Comparison of ENCODE assay signal across 25 cellular contexts in genomic region chr10:72862957-72863356, GRCh38. TPM values are rescaled to one million over a fixed set of nuclear protein-coding genes. Genes with fewer than 3 reads are reported as not detected.
A peak's percentile ranks its signal among the peaks of the same experiment; 100 is the strongest.
DNase-seq lines count a peak whose midpoint lies in the region; ATAC-seq, FAIRE-seq and TF ChIP-seq lines count a peak whose summit lies in the region.
"Had no signal": no experiment of that assay in that cellular context is flagged by ENCODE, and none has a peak within 500 bp of the region (broad histone marks: within the 10 kb centered on the region; RNA-seq: fewer than 3 reads in every experiment).

No MANE protein-coding gene starts in this region.

- H3K36me3 ChIP-seq in Caco-2 (ENCODE audit: control insufficient read depth, insufficient read depth, low read length) (no peaks in the 10 kb centered on the region), SJCRH30 (peaks cover 12% of the 10 kb centered on the region)
- H3K36me3 ChIP-seq: BE2C had no signal

- H3K27me3 ChIP-seq in Caco-2 (replicated peaks; ENCODE audit: control insufficient read depth, insufficient read depth, low read length) (no peaks in the 10 kb centered on the region), SJCRH30 (no peaks in the 10 kb centered on the region)
- H3K27me3 ChIP-seq: BE2C, BLaER1 had no signal

- H3K9me3 ChIP-seq in Caco-2: no peaks in the 10 kb centered on the region; the same call in 1 of the 2 replicates
- no peaks in the 10 kb centered on the region for H3K9me3 ChIP-seq in SJCRH30 (replicated peaks)
- H3K9me3 ChIP-seq: BE2C, BLaER1 had no signal

- peak overlapping the region; percentile 2 for H3K27ac Mint-ChIP-seq in Caco-2 (ENCODE audit: unreplicated experiment)
- peak overlapping the region; percentile 2; the same call in 1 of the 2 replicates for H3K27ac Mint-ChIP-seq in WTC11
- H3K27ac Mint-ChIP-seq in progenitor cell of endocrine pancreas: peak overlapping the region; percentile 2
- no peak overlapping the region for H3K27ac Mint-ChIP-seq in activated T-helper 1 cell treated with anti-CD3 and anti-CD28 coated beads, Interleukin-12 subunit alpha, Interleukin-12 subunit beta, Interleukin-2, Interleukin-4 antibody, amounts not matched to agents 30 ng/mL and 10 ng/mL and 1 ng/mL, durations not matched to agents 14 hours and 24 hours and 36 hours
- H3K27ac Mint-ChIP-seq: CD4-positive, CD25-positive, alpha-beta regulatory T cell had no signal

- no TSS peak for BruUV-seq in Caco-2 (replicated peaks; lab: Mats Ljungman, UMichigan)

- DNase-seq in Caco-2: peak in 1 of 2 experiments; percentile 23
- DNase-seq in H54 (ENCODE audit: insufficient read length, low spot score): no peak
- no peak for DNase-seq in WTC11 (ENCODE audit: low spot score)
- DNase-seq in progenitor cell of endocrine pancreas (ENCODE audit: low spot score, unreplicated experiment): no peak
- DNase-seq in SJCRH30: no peak
- no peak for DNase-seq in activated T-helper 1 cell treated with anti-CD3 and anti-CD28 coated beads, Interleukin-12 subunit alpha, Interleukin-12 subunit beta, Interleukin-2, Interleukin-4 antibody, amounts not matched to agents 30 ng/mL and 10 ng/mL and 1 ng/mL, durations not matched to agents 14 hours and 24 hours and 36 hours (ENCODE audit: low spot score)
- DNase-seq in RKO (ENCODE audit: low spot score): no peak
- DNase-seq: 8988T; ACHN; BE2C; C1 segment of cervical spinal cord; Calu3; CD4-positive, alpha-beta memory T cell; CD4-positive, CD25-positive, alpha-beta regulatory T cell; CD8-positive, alpha-beta memory T cell; COR-L47; DMS79 treated with DMSO at 0.1 percent for 48 hours; GF-D8 had no signal

- H3K4me1 Mint-ChIP-seq in Caco-2 (ENCODE audit: low read depth, unreplicated experiment) (peaks cover 8% of the 10 kb centered on the region), WTC11 (no peaks in the 10 kb centered on the region), progenitor cell of endocrine pancreas (ENCODE audit: low read depth) (peaks cover 5% of the 10 kb centered on the region)
- no peaks in the 10 kb centered on the region for H3K4me1 Mint-ChIP-seq in activated T-helper 1 cell treated with anti-CD3 and anti-CD28 coated beads, Interleukin-12 subunit alpha, Interleukin-12 subunit beta, Interleukin-2, Interleukin-4 antibody, amounts not matched to agents 30 ng/mL and 10 ng/mL and 1 ng/mL, durations not matched to agents 14 hours and 24 hours and 36 hours (ENCODE audit: low read depth)
- H3K4me1 Mint-ChIP-seq: CD14-positive monocyte; CD4-positive, alpha-beta memory T cell; CD4-positive, CD25-positive, alpha-beta regulatory T cell; CD8-positive, alpha-beta memory T cell had no signal

- H3K4me3 Mint-ChIP-seq in Caco-2 (ENCODE audit: unreplicated experiment) (no peak overlapping the region), WTC11 (no peak overlapping the region), progenitor cell of endocrine pancreas (ENCODE audit: low read depth) (no peak overlapping the region)
- H3K4me3 Mint-ChIP-seq in activated T-helper 1 cell treated with anti-CD3 and anti-CD28 coated beads, Interleukin-12 subunit alpha, Interleukin-12 subunit beta, Interleukin-2, Interleukin-4 antibody, amounts not matched to agents 30 ng/mL and 10 ng/mL and 1 ng/mL, durations not matched to agents 14 hours and 24 hours and 36 hours: no peak overlapping the region
- H3K4me3 Mint-ChIP-seq: CD14-positive monocyte; CD4-positive, alpha-beta memory T cell; CD4-positive, CD25-positive, alpha-beta regulatory T cell; CD8-positive, alpha-beta memory T cell had no signal

- H3K27me3 Mint-ChIP-seq in Caco-2 (ENCODE audit: insufficient read depth, unreplicated experiment): no peaks in the 10 kb centered on the region
- H3K27me3 Mint-ChIP-seq in WTC11 (ENCODE audit: low read depth): no peaks in the 10 kb centered on the region
- H3K27me3 Mint-ChIP-seq in progenitor cell of endocrine pancreas: no peaks in the 10 kb centered on the region
- no peaks in the 10 kb centered on the region for H3K27me3 Mint-ChIP-seq in activated T-helper 1 cell treated with anti-CD3 and anti-CD28 coated beads, Interleukin-12 subunit alpha, Interleukin-12 subunit beta, Interleukin-2, Interleukin-4 antibody, amounts not matched to agents 30 ng/mL and 10 ng/mL and 1 ng/mL, durations not matched to agents 14 hours and 24 hours and 36 hours (ENCODE audit: insufficient read depth)
- H3K27me3 Mint-ChIP-seq: CD4-positive, alpha-beta memory T cell; CD4-positive, CD25-positive, alpha-beta regulatory T cell; CD8-positive, alpha-beta memory T cell had no signal

- H3K9me3 Mint-ChIP-seq in Caco-2 (ENCODE audit: unreplicated experiment) (no peaks in the 10 kb centered on the region), WTC11 (no peaks in the 10 kb centered on the region), progenitor cell of endocrine pancreas (ENCODE audit: low read depth) (no peaks in the 10 kb centered on the region)
- H3K9me3 Mint-ChIP-seq in activated T-helper 1 cell treated with anti-CD3 and anti-CD28 coated beads, Interleukin-12 subunit alpha, Interleukin-12 subunit beta, Interleukin-2, Interleukin-4 antibody, amounts not matched to agents 30 ng/mL and 10 ng/mL and 1 ng/mL, durations not matched to agents 14 hours and 24 hours and 36 hours: no peaks in the 10 kb centered on the region
- H3K9me3 Mint-ChIP-seq: CD4-positive, alpha-beta memory T cell; CD8-positive, alpha-beta memory T cell had no signal

- H3K4me1 ChIP-seq in Caco-2 (peaks cover 13% of the 10 kb centered on the region), SJCRH30 (no peaks in the 10 kb centered on the region)
- H3K4me1 ChIP-seq: BE2C, BLaER1 had no signal

- no peak for TF ChIP-seq POLR2A in H54 (IDR thresholded peaks at IDR 0.05; ENCODE audit: low read depth, low read length)

- no peak overlapping the region for H3K4me3 ChIP-seq in Caco-2 (ENCODE audit: low read depth, low read length)
- H3K4me3 ChIP-seq in SJCRH30: no peak overlapping the region
- H3K4me3 ChIP-seq: BLaER1 had no signal

- H3K36me3 Mint-ChIP-seq in Caco-2 (ENCODE audit: insufficient read depth, unreplicated experiment): peaks cover 25% of the 10 kb centered on the region
- peaks cover 12% of the 10 kb centered on the region; the same call in 1 of the 2 replicates for H3K36me3 Mint-ChIP-seq in WTC11
- peaks cover 14% of the 10 kb centered on the region for H3K36me3 Mint-ChIP-seq in progenitor cell of endocrine pancreas (ENCODE audit: insufficient read depth)
- peaks cover 4% of the 10 kb centered on the region for H3K36me3 Mint-ChIP-seq in activated T-helper 1 cell treated with anti-CD3 and anti-CD28 coated beads, Interleukin-12 subunit alpha, Interleukin-12 subunit beta, Interleukin-2, Interleukin-4 antibody, amounts not matched to agents 30 ng/mL and 10 ng/mL and 1 ng/mL, durations not matched to agents 14 hours and 24 hours and 36 hours (ENCODE audit: low read depth)

- POLR2A ChIA-PET in Caco-2 (lab: Charles Lee): no interaction called here
- POLR2A ChIA-PET in WTC11 (lab: Charles Lee): no interaction called here

- no peak overlapping the region for H3K27ac ChIP-seq in SJCRH30
- H3K27ac ChIP-seq: BLaER1 had no signal

- TF ChIP-seq CTCF in Caco-2 (IDR thresholded peaks at IDR 0.05; ENCODE audit: insufficient read depth in 1 of 2, low read depth in 1 of 2, low read length in 1 of 2, severe bottlenecking in 1 of 2, unreplicated experiment in 1 of 2): no peak
- no peak for TF ChIP-seq CTCF in WTC11 (IDR thresholded peaks at IDR 0.05)
- no peak for TF ChIP-seq CTCF in progenitor cell of endocrine pancreas (IDR thresholded peaks at IDR 0.05; ENCODE audit: unreplicated experiment)

- intact Hi-C loops in Caco-2 (cut with micrococcal nuclease; ENCODE audit: unreplicated experiment): no loop called here
- intact Hi-C loops in activated T-helper 1 cell treated with anti-CD3 and anti-CD28 coated beads, Interleukin-12 subunit alpha, Interleukin-12 subunit beta, Interleukin-2, Interleukin-4 antibody, amounts not matched to agents 30 ng/mL and 10 ng/mL and 1 ng/mL, durations not matched to agents 14 hours and 24 hours and 36 hours (cut with micrococcal nuclease): loop anchor here (1.0 kb wide), 1 partner anchor 16 kb away; no protein-coding TSS in a partner anchor

- FAIRE-seq in H54 (lab: Jason Lieb, UNC): peak; percentile 33
- FAIRE-seq: A204.1, D721Med, G401.6, GM12891 had no signal

- CTCF ChIA-PET in Caco-2 (lab: Charles Lee) (no interaction called here), WTC11 (lab: Charles Lee) (no interaction called here)

- ATAC-seq in WTC11: no peak

TF ChIP-seq in WTC11, 78 proteins besides CTCF, POLR2A, EP300 and RAD21 (continues in another document):
- TF ChIP-seq, protein P1, sequence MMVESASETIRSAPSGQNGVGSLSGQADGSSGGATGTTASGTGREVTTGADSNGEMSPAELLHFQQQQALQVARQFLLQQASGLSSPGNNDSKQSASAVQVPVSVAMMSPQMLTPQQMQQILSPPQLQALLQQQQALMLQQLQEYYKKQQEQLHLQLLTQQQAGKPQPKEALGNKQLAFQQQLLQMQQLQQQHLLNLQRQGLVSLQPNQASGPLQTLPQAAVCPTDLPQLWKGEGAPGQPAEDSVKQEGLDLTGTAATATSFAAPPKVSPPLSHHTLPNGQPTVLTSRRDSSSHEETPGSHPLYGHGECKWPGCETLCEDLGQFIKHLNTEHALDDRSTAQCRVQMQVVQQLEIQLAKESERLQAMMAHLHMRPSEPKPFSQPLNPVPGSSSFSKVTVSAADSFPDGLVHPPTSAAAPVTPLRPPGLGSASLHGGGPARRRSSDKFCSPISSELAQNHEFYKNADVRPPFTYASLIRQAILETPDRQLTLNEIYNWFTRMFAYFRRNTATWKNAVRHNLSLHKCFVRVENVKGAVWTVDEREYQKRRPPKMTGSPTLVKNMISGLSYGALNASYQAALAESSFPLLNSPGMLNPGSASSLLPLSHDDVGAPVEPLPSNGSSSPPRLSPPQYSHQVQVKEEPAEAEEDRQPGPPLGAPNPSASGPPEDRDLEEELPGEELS (CRISPR knock-in tag; IDR thresholded peaks at IDR 0.05): no peak
- TF ChIP-seq ZNF671 (CRISPR knock-in tag; IDR thresholded peaks at IDR 0.05) (no peak), ZSCAN18 (CRISPR knock-in tag; IDR thresholded peaks at IDR 0.05) (no peak)

RNA-seq across cellular contexts. Expression of gene OIT3, which starts 30.6 kb away (rescaled TPM):
- total RNA-seq in Caco-2 (2022): not detected in 2 replicates
- not detected in 3 replicates for total RNA-seq in WTC11 (2021)
- 1.1 TPM in 2 replicates for total RNA-seq in progenitor cell of endocrine pancreas
- 0.08 and 0.13 TPM in 2 replicates for total RNA-seq in SJCRH30 (2014; rRNA removed; shearing (Covaris generic))
- total RNA-seq in activated T-helper 1 cell treated with anti-CD3 and anti-CD28 coated beads, Interleukin-12 subunit alpha, Interleukin-12 subunit beta, Interleukin-2, Interleukin-4 antibody, amounts not matched to agents 30 ng/mL and 10 ng/mL and 1 ng/mL, durations not matched to agents 14 hours and 24 hours and 36 hours: not detected in 2 replicates
- total RNA-seq: A673; CD4-positive, CD25-positive, alpha-beta regulatory T cell; CD8-positive, alpha-beta memory T cell had no signal
